Comparison of ENCODE assay signal across 9 cellular contexts in genomic region chr14:103329421-103330347, GRCh38.
DNase-seq lines count a peak whose midpoint lies in the region; ATAC-seq lines count a peak whose summit lies in the region.
"Had no signal": no experiment of that assay in that cellular context is flagged by ENCODE, and none has a peak within 500 bp of the region (broad histone marks: within the 10 kb centered on the region; RNA-seq: fewer than 3 reads in every experiment).

No MANE protein-coding gene starts in this region.

- DNase-seq in SHP77 (lab: John Stamatoyannopoulos, UW): peak; percentile 11 to 38
- no peak for DNase-seq in SHP77 treated with DMSO at 0.1 percent for 48 hours (lab: John Stamatoyannopoulos, UW)
- peak; percentile 82 for DNase-seq in NCI-H774 (lab: John Stamatoyannopoulos, UW)
- peak; percentile 57 for DNase-seq in fibroblast of gingiva (ENCODE audit: low read depth)
- peak; percentile 16 for DNase-seq in stromal cell of bone marrow (ENCODE audit: low read depth)
- DNase-seq in T-helper 2 cell: no peak
- DNase-seq: nucleus accumbens had no signal

- ATAC-seq in GM21526 (IDR thresholded peaks at IDR 0.05; ENCODE audit: low FRiP score, unreplicated experiment) (no peak), HG02642 (IDR thresholded peaks at IDR 0.05; ENCODE audit: poor library complexity, unreplicated experiment) (no peak)

Comparison
In these comparisons a context has a peak if more than half of its experiments do, and no peak if none do; other contexts are left out.
1. DNase-seq: peak in SHP77 (2 of 2), NCI-H774 (single experiment), fibroblast of gingiva (single experiment) and stromal cell of bone marrow (single experiment); none in SHP77 treated with DMSO at 0.1 percent for 48 hours (single experiment) and T-helper 2 cell (0 of 5).